ENCODE assay signal across 10 cellular contexts in genomic region chr5:139651502-139651862, GRCh38. TPM values are rescaled to one million over a fixed set of nuclear protein-coding genes. Genes with fewer than 3 reads are reported as not detected.
DNase-seq lines count a peak whose midpoint lies in the region; ATAC-seq and TF ChIP-seq lines count a peak whose summit lies in the region.
"Had no signal": no experiment of that assay in that cellular context is flagged by ENCODE, and none has a peak within 500 bp of the region (broad histone marks: within the 10 kb centered on the region; RNA-seq: fewer than 3 reads in every experiment).

No MANE protein-coding gene starts in this region.

- ATAC-seq in naive thymus-derived CD8-positive, alpha-beta T cell, result no peak
- ATAC-seq in HG03095 (IDR thresholded peaks at IDR 0.05; ENCODE audit: unreplicated experiment), result no peak

- peaks cover 0 to 2% (median 0%) of the 10 kb centered on the region in 9 donors for H3K9me3 Mint-ChIP-seq in naive thymus-derived CD8-positive, alpha-beta T cell

- peaks cover 12% of the 10 kb centered on the region for H3K27me3 ChIP-seq in HUES48 (ENCODE audit: control insufficient read depth, insufficient read depth, low read length)

- peak overlapping the region; percentile 93 for H3K27ac ChIP-seq in HUES48 (ENCODE audit: low read depth, low read length)

- H3K36me3 Mint-ChIP-seq in naive thymus-derived CD8-positive, alpha-beta T cell, result peaks cover 0 to 3% (median 0%) of the 10 kb centered on the region in 3 donors

- no peaks in the 10 kb centered on the region for H3K9me3 ChIP-seq in HUES48 (ENCODE audit: control insufficient read depth, insufficient read depth, low read length)

- no peak for DNase-seq in AG04449 (ENCODE audit: low read depth, low spot score)
- DNase-seq in cerebellar cortex (ENCODE audit: low spot score), result peak; percentile 71
- no peak for DNase-seq in naive thymus-derived CD8-positive, alpha-beta T cell
- DNase-seq in SKM-1 (lab: John Stamatoyannopoulos, UW; ENCODE audit: unreplicated experiment), result no peak
- no peak for DNase-seq in OCI-M2 (lab: John Stamatoyannopoulos, UW; ENCODE audit: unreplicated experiment)
- no peak for DNase-seq in NCI-H1694 (lab: John Stamatoyannopoulos, UW)
- DNase-seq: GDM1, NCI-H1105 treated with DMSO at 0.1 percent for 48 hours had no signal

- peaks cover 29 to 76% (median 51%) of the 10 kb centered on the region in 4 donors for H3K4me1 Mint-ChIP-seq in naive thymus-derived CD8-positive, alpha-beta T cell

- peak overlapping the region in 3 of 10 donors; percentile 46 to 74 (median 63) for H3K27ac Mint-ChIP-seq in naive thymus-derived CD8-positive, alpha-beta T cell

- no peaks in the 10 kb centered on the region for H3K36me3 ChIP-seq in HUES48 (ENCODE audit: control insufficient read depth, insufficient read depth, low read length)

- CTCF ChIA-PET in AG04449 (lab: Yijun Ruan, JAX), result interaction anchor here (1.4 to 20.7 kb wide), 6 partner anchors 9 to 124 kb away, joined by 4 to 303 read pairs (median 18); no protein-coding TSS in a partner anchor

- H3K27me3 Mint-ChIP-seq in naive thymus-derived CD8-positive, alpha-beta T cell, result peaks cover 13 to 53% (median 32%) of the 10 kb centered on the region in 5 donors

- peak overlapping the region in 9 of 10 donors; percentile 12 to 91 (median 63) for H3K4me3 Mint-ChIP-seq in naive thymus-derived CD8-positive, alpha-beta T cell

- no peak overlapping the region for H3K9ac ChIP-seq in HUES48 (ENCODE audit: low read depth, low read length)

- TF ChIP-seq CTCF in AG04449 (IDR thresholded peaks at IDR 0.05; ENCODE audit: insufficient read depth, low read length, missing control alignments), result no peak

- POLR2A ChIA-PET in AG04449 (lab: Yijun Ruan, JAX), result interaction anchor here (0.5 to 2.1 kb wide), 10 partner anchors 10 to 196 kb away, joined by 3 to 14 read pairs (median 4); no protein-coding TSS in a partner anchor
- POLR2A ChIA-PET in naive thymus-derived CD8-positive, alpha-beta T cell (lab: Charles Lee), result interaction anchor here (0.7 to 7.8 kb wide), 8 partner anchors 9 to 1053 kb away, joined by 3 to 116 read pairs (median 4); partner anchors contain the start of gene UBE2D2

- H3K4me1 ChIP-seq in HUES48 (ENCODE audit: control insufficient read depth, insufficient read depth, low read length), result peaks cover 60% of the 10 kb centered on the region

- H3K4me3 ChIP-seq in AG04449 (ENCODE audit: low read depth, low read length) (peak overlapping the region; percentile 85), HUES48 (ENCODE audit: low read depth, low read length) (peak overlapping the region; percentile 45)

RNA-seq across cellular contexts. Expression of gene CXXC5, which starts 3.3 kb away (rescaled TPM):
- 1 to 10 TPM; 6.8 to 8.3 TPM for total RNA-seq in naive thymus-derived CD8-positive, alpha-beta T cell
- polyA plus RNA-seq in naive thymus-derived CD8-positive, alpha-beta T cell, result 10 to 100 TPM in 1 of 3 donors, 1 to 10 TPM in 2; 2.6 to 24.6 (median 3.7) TPM
